8 cellular contexts compared by ENCODE assay signal in genomic region chr16:81873843-81874752, GRCh38.
DNase-seq lines count a peak whose midpoint lies in the region; ATAC-seq and TF ChIP-seq lines count a peak whose summit lies in the region.
"Had no signal": no experiment of that assay in that cellular context is flagged by ENCODE, and none has a peak within 500 bp of the region (broad histone marks: within the 10 kb centered on the region; RNA-seq: fewer than 3 reads in every experiment).

No MANE protein-coding gene starts in this region.

- no peaks in the 10 kb centered on the region for H3K9me3 ChIP-seq in aorta (ENCODE audit: control insufficient read depth, low read length)

- DNase-seq in GF-D8 (lab: John Stamatoyannopoulos, UW) (peak; percentile 9), M059J (ENCODE audit: low read depth) (peak; percentile 56), epithelial cell of proximal tubule (ENCODE audit: low read depth) (no peak), neural crest cell (ENCODE audit: low read depth, low spot score) (peak; percentile 59), aorta (peak in 1 of 2 donors; percentile 64)
- DNase-seq in activated CD4-positive, alpha-beta T cell treated with anti-CD3 and anti-CD28 coated beads, Interleukin-2, amount 50 U/mL, for 1 hour: peak; percentile 32

- no peak overlapping the region for H3K27ac Mint-ChIP-seq in neural crest cell (ENCODE audit: unreplicated experiment)
- H3K27ac Mint-ChIP-seq: dendritic cell treated with granulocyte-macrophage colony-stimulating factor and Interleukin-4, amounts not matched to agents 40 ng/mL and 50 ng/mL, for 4 days had no signal

- 10 to 14% methylated on average over 6 of the region's 6 CpGs for WGBS in aorta, 2 donors

- H3K27me3 Mint-ChIP-seq in neural crest cell (ENCODE audit: low read depth): peaks cover 33% of the 10 kb centered on the region
- H3K27me3 Mint-ChIP-seq: dendritic cell treated with granulocyte-macrophage colony-stimulating factor and Interleukin-4, amounts not matched to agents 40 ng/mL and 50 ng/mL, for 4 days had no signal

- no peaks in the 10 kb centered on the region for H3K4me1 Mint-ChIP-seq in neural crest cell

- H3K27ac ChIP-seq in aorta (ENCODE audit: low read depth in 1 of 2, low read length in 2 of 2): no peak overlapping the region

- no peaks in the 10 kb centered on the region for H3K36me3 ChIP-seq in aorta (ENCODE audit: control insufficient read depth in 1 of 2, insufficient read depth in 2 of 2, low read length in 1 of 2)

- TF ChIP-seq CTCF in epithelial cell of proximal tubule (conservative IDR thresholded peaks at IDR 0.05; ENCODE audit: low read depth, low read length) (peak; percentile 96), neural crest cell (conservative IDR thresholded peaks at IDR 0.05) (peak; percentile 92)

- H3K4me1 ChIP-seq in aorta (ENCODE audit: control insufficient read depth in 1 of 2, insufficient read depth in 2 of 2, low read length in 2 of 2): no peaks in the 10 kb centered on the region

- no peaks in the 10 kb centered on the region for H3K36me3 Mint-ChIP-seq in neural crest cell (ENCODE audit: low read depth)

- peaks cover 0 to 3% of the 10 kb centered on the region in 2 donors for H3K27me3 ChIP-seq in aorta (ENCODE audit: control insufficient read depth in 1 of 2, insufficient read depth in 2 of 2, low read length in 1 of 2)

- intact Hi-C loops in aorta (cut with DNase I): no loop called here

- no peaks in the 10 kb centered on the region for H3K9me3 Mint-ChIP-seq in neural crest cell
- H3K9me3 Mint-ChIP-seq: dendritic cell treated with granulocyte-macrophage colony-stimulating factor and Interleukin-4, amounts not matched to agents 40 ng/mL and 50 ng/mL, for 4 days had no signal

- H3K4me3 ChIP-seq in epithelial cell of proximal tubule (ENCODE audit: low read depth, low read length) (no peak overlapping the region), aorta (ENCODE audit: low read length in 2 of 2) (no peak overlapping the region)

- peak; percentile 87 for ATAC-seq in GM21737 (IDR thresholded peaks at IDR 0.05; ENCODE audit: unreplicated experiment)
- peak; percentile 65 for ATAC-seq in aorta (ENCODE audit: low FRiP score)

- H3K4me3 Mint-ChIP-seq in neural crest cell: no peak overlapping the region
- H3K4me3 Mint-ChIP-seq: dendritic cell treated with granulocyte-macrophage colony-stimulating factor and Interleukin-4, amounts not matched to agents 40 ng/mL and 50 ng/mL, for 4 days had no signal
